ENCODE assay signal across 21 cellular contexts in the genomic region with DNA sequence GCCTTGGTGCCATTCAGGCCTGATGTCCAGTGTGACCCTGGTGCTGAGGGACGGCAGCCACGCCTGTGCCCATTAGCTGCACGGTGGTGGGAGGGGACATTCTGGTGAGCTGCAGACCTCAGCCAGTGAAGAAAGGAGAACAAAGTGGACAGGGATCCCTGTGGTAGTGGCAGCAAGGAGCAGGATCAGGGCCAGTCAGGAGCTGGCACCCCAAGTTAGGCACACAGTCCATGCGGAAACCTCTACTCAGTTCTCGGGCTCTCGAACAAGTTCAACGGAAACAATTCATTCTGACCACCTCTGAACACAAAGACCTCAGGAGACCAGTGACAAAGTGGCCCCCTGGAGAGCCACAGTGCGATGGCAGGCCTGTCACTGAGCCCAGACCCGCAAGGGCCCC. TPM values are rescaled to one million over a fixed set of nuclear protein-coding genes. Genes with fewer than 3 reads are reported as not detected.
A peak's percentile ranks its signal among the peaks of the same experiment; 100 is the strongest.
DNase-seq lines count a peak whose midpoint lies in the region; ATAC-seq and TF ChIP-seq lines count a peak whose summit lies in the region.
"Had no signal": no experiment of that assay in that cellular context is flagged by ENCODE, and none has a peak within 500 bp of the region (broad histone marks: within the 10 kb centered on the region; RNA-seq: fewer than 3 reads in every experiment).

No MANE protein-coding gene starts in this region.

- CTCF ChIA-PET in activated naive CD4-positive, alpha-beta T cell treated with anti-CD3 and anti-CD28 coated beads, Interleukin-2, amount 10 ng/mL, durations not matched to agents 7 days and 5 days (lab: Charles Lee): interaction anchor here (2.3 kb wide), 1 partner anchor 22 kb away, joined by 5 read pairs; no protein-coding TSS in a partner anchor

- H3K27me3 ChIP-seq in vagina: no peaks in the 10 kb centered on the region
- no peaks in the 10 kb centered on the region for H3K27me3 ChIP-seq in smooth muscle cell (ENCODE audit: low read depth)
- H3K27me3 ChIP-seq: BLaER1 treated with 17β-estradiol and CSF1 and Interleukin-3, amounts not matched to agents 10 nM and 100 nM had no signal

- no peak for TF ChIP-seq POLR2A in vagina (IDR thresholded peaks at IDR 0.05)

- H3F3A ChIP-seq in smooth muscle cell (ENCODE audit: low read depth): no peaks in the 10 kb centered on the region

- no peaks in the 10 kb centered on the region for H3K27me3 Mint-ChIP-seq in activated naive CD4-positive, alpha-beta T cell treated with anti-CD3 and anti-CD28 coated beads, Interleukin-2, amount 10 ng/mL, durations not matched to agents 7 days and 5 days
- H3K27me3 Mint-ChIP-seq in activated T-helper 17 cell treated with anti-CD3 and anti-CD28 coated beads, Interleukin-2, amount 50 U/mL, for 72 hours: no peaks in the 10 kb centered on the region
- H3K27me3 Mint-ChIP-seq: CD4-positive, alpha-beta T cell had no signal

- H3K79me2 ChIP-seq in smooth muscle cell (ENCODE audit: low read depth): no peaks in the 10 kb centered on the region

- ATAC-seq in activated naive CD4-positive, alpha-beta T cell treated with anti-CD3 and anti-CD28 coated beads, Interleukin-2, amount 50 U/mL, for 72 hours: no peak
- ATAC-seq in activated T-helper 17 cell treated with anti-CD3 and anti-CD28 coated beads, Interleukin-2, amount 50 U/mL, for 72 hours (replicated peaks): no peak
- ATAC-seq in left lobe of liver (no peak), HG03175 (IDR thresholded peaks at IDR 0.05; ENCODE audit: unreplicated experiment) (no peak)
- ATAC-seq: HCT116, Panc1 had no signal

- H3K9me3 Mint-ChIP-seq in activated naive CD4-positive, alpha-beta T cell treated with anti-CD3 and anti-CD28 coated beads, Interleukin-2, amount 10 ng/mL, durations not matched to agents 7 days and 5 days: no peaks in the 10 kb centered on the region
- no peaks in the 10 kb centered on the region for H3K9me3 Mint-ChIP-seq in activated naive CD4-positive, alpha-beta T cell treated with anti-CD3 and anti-CD28 coated beads, Interleukin-2, amount 50 U/mL, for 72 hours
- no peaks in the 10 kb centered on the region for H3K9me3 Mint-ChIP-seq in activated T-helper 17 cell treated with anti-CD3 and anti-CD28 coated beads, Interleukin-2, amount 50 U/mL, for 72 hours
- H3K9me3 Mint-ChIP-seq: CD4-positive, alpha-beta T cell had no signal

- no peak for DNase-seq in activated naive CD4-positive, alpha-beta T cell treated with anti-CD3 and anti-CD28 coated beads, Interleukin-2, amount 10 ng/mL, durations not matched to agents 7 days and 5 days
- no peak for DNase-seq in activated naive CD4-positive, alpha-beta T cell treated with anti-CD3 and anti-CD28 coated beads, Interleukin-2, amount 50 U/mL, for 72 hours (ENCODE audit: low spot score in 2 of 2)
- DNase-seq in left lobe of liver (ENCODE audit: low spot score) (peak; percentile 26), vagina (ENCODE audit: extremely low spot score in 2 of 2) (peak; percentile 52 to 71), smooth muscle cell (lab: John Stamatoyannopoulos, UW; ENCODE audit: unreplicated experiment) (no peak), DMS 273 (lab: John Stamatoyannopoulos, UW; ENCODE audit: unreplicated experiment) (no peak)
- DNase-seq: CD4-positive, alpha-beta T cell; COR-L47; NCI-H1092; NCI-H1417 treated with DMSO at 0.1 percent for 48 hours; NCI-H1694 treated with DMSO at 0.1 percent for 48 hours; NCI-H2081; NCI-H2227 treated with DMSO at 0.1 percent for 48 hours; NCI-H526 treated with DMSO at 0.1 percent for 48 hours; SHP77 had no signal

- H3K9me3 ChIP-seq in vagina (no peaks in the 10 kb centered on the region), smooth muscle cell (replicated peaks; ENCODE audit: low read depth) (no peaks in the 10 kb centered on the region)
- H3K9me3 ChIP-seq: BLaER1 treated with 17β-estradiol and CSF1 and Interleukin-3, amounts not matched to agents 10 nM and 100 nM had no signal

- intact Hi-C loops in vagina (cut with DNase I): no loop called here

- H3K4me3 Mint-ChIP-seq in activated naive CD4-positive, alpha-beta T cell treated with anti-CD3 and anti-CD28 coated beads, Interleukin-2, amount 10 ng/mL, durations not matched to agents 7 days and 5 days: no peak overlapping the region
- H3K4me3 Mint-ChIP-seq in activated T-helper 17 cell treated with anti-CD3 and anti-CD28 coated beads, Interleukin-2, amount 50 U/mL, for 72 hours: no peak overlapping the region
- H3K4me3 Mint-ChIP-seq: CD4-positive, alpha-beta T cell had no signal

- H3K4me2 ChIP-seq in smooth muscle cell: no peak overlapping the region
- H3K4me2 ChIP-seq: BLaER1 treated with 17β-estradiol and CSF1 and Interleukin-3, amounts not matched to agents 10 nM and 100 nM had no signal

- H2AFZ ChIP-seq in smooth muscle cell (ENCODE audit: low read depth): no peak overlapping the region

- peaks cover 0 to 40% of the 10 kb centered on the region in 2 donors for H3K36me3 ChIP-seq in vagina
- H3K36me3 ChIP-seq in smooth muscle cell (ENCODE audit: low read depth): peaks cover 4% of the 10 kb centered on the region

- H3K9ac ChIP-seq in smooth muscle cell (ENCODE audit: low read depth): no peak overlapping the region
- H3K9ac ChIP-seq: BLaER1 treated with 17β-estradiol and CSF1 and Interleukin-3, amounts not matched to agents 10 nM and 100 nM had no signal

- TF ChIP-seq CTCF in vagina (IDR thresholded peaks at IDR 0.05): no peak
- no peak for TF ChIP-seq CTCF in smooth muscle cell (IDR thresholded peaks at IDR 0.05; ENCODE audit: borderline replicate concordance, insufficient read depth, poor library complexity, severe bottlenecking)

- H3K4me3 ChIP-seq in vagina: no peak overlapping the region
- no peak overlapping the region for H3K4me3 ChIP-seq in smooth muscle cell
- H3K4me3 ChIP-seq: BLaER1 treated with 17β-estradiol and CSF1 and Interleukin-3, amounts not matched to agents 10 nM and 100 nM had no signal

- no peaks in the 10 kb centered on the region for H3K4me1 Mint-ChIP-seq in activated naive CD4-positive, alpha-beta T cell treated with anti-CD3 and anti-CD28 coated beads, Interleukin-2, amount 10 ng/mL, durations not matched to agents 7 days and 5 days
- H3K4me1 Mint-ChIP-seq in activated T-helper 17 cell treated with anti-CD3 and anti-CD28 coated beads, Interleukin-2, amount 50 U/mL, for 72 hours: no peaks in the 10 kb centered on the region

- H3K36me3 Mint-ChIP-seq in activated naive CD4-positive, alpha-beta T cell treated with anti-CD3 and anti-CD28 coated beads, Interleukin-2, amount 10 ng/mL, durations not matched to agents 7 days and 5 days: peaks cover 68% of the 10 kb centered on the region
- no peaks in the 10 kb centered on the region for H3K36me3 Mint-ChIP-seq in activated naive CD4-positive, alpha-beta T cell treated with anti-CD3 and anti-CD28 coated beads, Interleukin-2, amount 50 U/mL, for 72 hours
- H3K36me3 Mint-ChIP-seq in activated T-helper 17 cell treated with anti-CD3 and anti-CD28 coated beads, Interleukin-2, amount 50 U/mL, for 72 hours (ENCODE audit: low read depth): peaks cover 88% of the 10 kb centered on the region

- H3K4me1 ChIP-seq in vagina (no peaks in the 10 kb centered on the region), smooth muscle cell (ENCODE audit: low read depth) (no peaks in the 10 kb centered on the region)

- H4K20me1 ChIP-seq in smooth muscle cell (ENCODE audit: low read depth): no peaks in the 10 kb centered on the region
- H4K20me1 ChIP-seq: BLaER1 treated with 17β-estradiol and CSF1 and Interleukin-3, amounts not matched to agents 10 nM and 100 nM had no signal

- no peak overlapping the region for H3K27ac ChIP-seq in vagina
- H3K27ac ChIP-seq in smooth muscle cell (ENCODE audit: low read depth): no peak overlapping the region
- H3K27ac ChIP-seq: BLaER1 treated with 17β-estradiol and CSF1 and Interleukin-3, amounts not matched to agents 10 nM and 100 nM; RWPE1 had no signal

- H3K27ac Mint-ChIP-seq in activated naive CD4-positive, alpha-beta T cell treated with anti-CD3 and anti-CD28 coated beads, Interleukin-2, amount 10 ng/mL, durations not matched to agents 7 days and 5 days: peak overlapping the region; percentile 53
- H3K27ac Mint-ChIP-seq in activated naive CD4-positive, alpha-beta T cell treated with anti-CD3 and anti-CD28 coated beads, Interleukin-2, amount 50 U/mL, for 72 hours: no peak overlapping the region
- peak overlapping the region; percentile 6 for H3K27ac Mint-ChIP-seq in activated T-helper 17 cell treated with anti-CD3 and anti-CD28 coated beads, Interleukin-2, amount 50 U/mL, for 72 hours
- H3K27ac Mint-ChIP-seq: CD4-positive, alpha-beta T cell had no signal

- 98% methylated on average over 9 of the region's 9 CpGs for WGBS in smooth muscle cell (ENCODE audit: low lambda C conversion rate)

RNA-seq across cellular contexts. Expression of a gene that starts 30.1 kb away (rescaled TPM):
- 10 to 100 TPM; 25.0 to 30.3 TPM for total RNA-seq in activated naive CD4-positive, alpha-beta T cell treated with anti-CD3 and anti-CD28 coated beads, Interleukin-2, amount 50 U/mL, for 72 hours
- total RNA-seq in activated T-helper 17 cell treated with anti-CD3 and anti-CD28 coated beads, Interleukin-2, amount 50 U/mL, for 72 hours: 10 to 100 TPM; 22.9 to 25.2 TPM
- 21.2 TPM for total RNA-seq in left lobe of liver
- 24.1 TPM for total RNA-seq in vagina
- total RNA-seq in smooth muscle cell: 20.1 and 20.2 TPM in 2 replicates
- 27.8 and 29.4 TPM in 2 replicates for polyA plus RNA-seq in smooth muscle cell

RNA-seq across cellular contexts. Expression of a gene that starts 30.2 kb away (rescaled TPM):
- total RNA-seq in activated naive CD4-positive, alpha-beta T cell treated with anti-CD3 and anti-CD28 coated beads, Interleukin-2, amount 50 U/mL, for 72 hours: 10 to 100 TPM; 21.6 to 23.8 TPM
- 10 to 100 TPM; 19.5 to 26.0 TPM for total RNA-seq in activated T-helper 17 cell treated with anti-CD3 and anti-CD28 coated beads, Interleukin-2, amount 50 U/mL, for 72 hours
- total RNA-seq in left lobe of liver: 18.3 TPM
- total RNA-seq in vagina: 25.8 TPM
- total RNA-seq in smooth muscle cell: 52.2 and 61.6 TPM in 2 replicates
- 52.8 and 59.2 TPM in 2 replicates for polyA plus RNA-seq in smooth muscle cell

Comparison
In these comparisons a context has a peak if more than half of its experiments do, and no peak if none do; other contexts are left out.
1. H3K27ac Mint-ChIP-seq: peak in activated naive CD4-positive, alpha-beta T cell treated with anti-CD3 and anti-CD28 coated beads, Interleukin-2, amount 10 ng/mL, durations not matched to agents 7 days and 5 days (single experiment) and activated T-helper 17 cell treated with anti-CD3 and anti-CD28 coated beads, Interleukin-2, amount 50 U/mL, for 72 hours (single experiment); none in activated naive CD4-positive, alpha-beta T cell treated with anti-CD3 and anti-CD28 coated beads, Interleukin-2, amount 50 U/mL, for 72 hours (0 of 2).
2. DNase-seq: peak in left lobe of liver (single experiment) and vagina (2 of 2); none in activated naive CD4-positive, alpha-beta T cell treated with anti-CD3 and anti-CD28 coated beads, Interleukin-2, amount 10 ng/mL, durations not matched to agents 7 days and 5 days (single experiment), activated naive CD4-positive, alpha-beta T cell treated with anti-CD3 and anti-CD28 coated beads, Interleukin-2, amount 50 U/mL, for 72 hours (0 of 2), smooth muscle cell (single experiment) and DMS 273 (single experiment).